Comparison of ENCODE assay signal across 8 cellular contexts in genomic region chr1:225962440-225962975, GRCh38. TPM values are rescaled to one million over a fixed set of nuclear protein-coding genes. Genes with fewer than 3 reads are reported as not detected.
DNase-seq lines count a peak whose midpoint lies in the region; ATAC-seq and TF ChIP-seq lines count a peak whose summit lies in the region.

No MANE protein-coding gene starts in this region.

- no peak overlapping the region for H3K4me3 Mint-ChIP-seq in activated naive CD8-positive, alpha-beta T cell treated with anti-CD3 and anti-CD28 coated beads, Interleukin-2, amount 50 U/mL, for 24 hours

- peak; percentile 89 for TF ChIP-seq CTCF in GM12864 (IDR thresholded peaks at IDR 0.05; ENCODE audit: low read depth, low read length, missing control alignments)

- H3K36me3 Mint-ChIP-seq in activated naive CD8-positive, alpha-beta T cell treated with anti-CD3 and anti-CD28 coated beads, Interleukin-2, amount 50 U/mL, for 24 hours (ENCODE audit: low read depth) = no peaks in the 10 kb centered on the region

- DNase-seq in GM12864 (ENCODE audit: low read depth) (no peak), SW480 (ENCODE audit: low spot score) (peak; percentile 20), left lobe of liver (ENCODE audit: low spot score) (no peak), dedifferentiated amniotic fluid mesenchymal stem cell (ENCODE audit: extremely low spot score) (no peak)
- peak; percentile 87 for DNase-seq in activated naive CD8-positive, alpha-beta T cell treated with anti-CD3 and anti-CD28 coated beads, Interleukin-2, amount 50 U/mL, for 24 hours
- peak; percentile 64 to 77 for DNase-seq in stimulated activated CD8-positive, alpha-beta memory T cell treated with anti-CD3 and anti-CD28 coated beads, Interleukin-2, amount 100 ng/mL, for 48 hours (ENCODE audit: low read depth in 2 of 2)

- no peak overlapping the region for H3K27ac Mint-ChIP-seq in activated naive CD8-positive, alpha-beta T cell treated with anti-CD3 and anti-CD28 coated beads, Interleukin-2, amount 50 U/mL, for 24 hours

- ATAC-seq in HG02798 (IDR thresholded peaks at IDR 0.05; ENCODE audit: poor library complexity, unreplicated experiment) (peak; percentile 72), left lobe of liver (peak; percentile 73), GM19455 (IDR thresholded peaks at IDR 0.05; ENCODE audit: unreplicated experiment) (no peak)
- peak; percentile 92 for ATAC-seq in activated naive CD8-positive, alpha-beta T cell treated with anti-CD3 and anti-CD28 coated beads, Interleukin-2, amount 50 U/mL, for 24 hours

- H3K9me3 Mint-ChIP-seq in activated naive CD8-positive, alpha-beta T cell treated with anti-CD3 and anti-CD28 coated beads, Interleukin-2, amount 50 U/mL, for 24 hours = no peaks in the 10 kb centered on the region

- H3K4me1 Mint-ChIP-seq in activated naive CD8-positive, alpha-beta T cell treated with anti-CD3 and anti-CD28 coated beads, Interleukin-2, amount 50 U/mL, for 24 hours = no peaks in the 10 kb centered on the region

- no peak overlapping the region for H3K4me3 ChIP-seq in GM12864 (ENCODE audit: low read depth, low read length)

- peaks cover 1% of the 10 kb centered on the region for H3K27me3 Mint-ChIP-seq in activated naive CD8-positive, alpha-beta T cell treated with anti-CD3 and anti-CD28 coated beads, Interleukin-2, amount 50 U/mL, for 24 hours

RNA-seq across cellular contexts. Expression of gene LEFTY2, which starts 21.5 kb away (rescaled TPM):
- not detected for total RNA-seq in left lobe of liver

RNA-seq across cellular contexts. Expression of gene SDE2, which starts 36.6 kb away (rescaled TPM):
- total RNA-seq in left lobe of liver = 8.0 TPM

RNA-seq across cellular contexts. Expression of gene PYCR2, which starts 38.5 kb away (rescaled TPM):
- 26.9 TPM for total RNA-seq in left lobe of liver

Comparison
In these comparisons a context has a peak if more than half of its experiments do, and no peak if none do; other contexts are left out.
1. DNase-seq: peak in SW480 (single experiment), activated naive CD8-positive, alpha-beta T cell treated with anti-CD3 and anti-CD28 coated beads, Interleukin-2, amount 50 U/mL, for 24 hours (single experiment) and stimulated activated CD8-positive, alpha-beta memory T cell treated with anti-CD3 and anti-CD28 coated beads, Interleukin-2, amount 100 ng/mL, for 48 hours (2 of 2); none in GM12864 (single experiment), left lobe of liver (single experiment) and dedifferentiated amniotic fluid mesenchymal stem cell (single experiment).